ENCODE assay signal across 1 cellular context in genomic region chr6:41150671-41151070, GRCh38.
TF ChIP-seq lines count a peak whose summit lies in the region.

No MANE protein-coding gene starts in this region.

TF ChIP-seq in HepG2, 621 proteins besides CTCF, POLR2A, EP300 and RAD21:
- TF ChIP-seq ZNF510 (CRISPR knock-in tag; IDR thresholded peaks at IDR 0.05; ENCODE audit: low read depth), result no peak
- no peak for TF ChIP-seq ZNF18 (CRISPR knock-in tag; IDR thresholded peaks at IDR 0.05; ENCODE audit: insufficient replicate concordance)
- no peak for TF ChIP-seq TEAD3 (CRISPR knock-in tag; optimal IDR thresholded peaks at IDR 0.05; ENCODE audit: borderline replicate concordance)
- TF ChIP-seq NPAS2 (CRISPR knock-in tag; IDR thresholded peaks at IDR 0.05; ENCODE audit: borderline replicate concordance), result no peak
- no peak for TF ChIP-seq YEATS2 (CRISPR knock-in tag; IDR thresholded peaks at IDR 0.05; ENCODE audit: borderline replicate concordance)
- TF ChIP-seq HIC2 (CRISPR knock-in tag; IDR thresholded peaks at IDR 0.05; ENCODE audit: low read depth), result no peak
